ENCODE assay signal across 2 cellular contexts in genomic region chr5:169917425-169917824, GRCh38.
A peak's percentile ranks its signal among the peaks of the same experiment; 100 is the strongest.
TF ChIP-seq lines count a peak whose summit lies in the region.

No MANE protein-coding gene starts in this region.

TF ChIP-seq in A549, 52 proteins besides CTCF, POLR2A, EP300 and RAD21:
- TF ChIP-seq CEBPB (IDR thresholded peaks at IDR 0.05) (peak; percentile 71 to 74; a peak in 3 of 4 replicates), MAFK (IDR thresholded peaks at IDR 0.05; ENCODE audit: partially characterized antibody) (peak; percentile 16), PHF8 (IDR thresholded peaks at IDR 0.05; ENCODE audit: borderline replicate concordance, low read depth) (no peak)

TF ChIP-seq in HepG2, 621 proteins besides CTCF, POLR2A, EP300 and RAD21:
- no peak for TF ChIP-seq ZNF547 (CRISPR knock-in tag; IDR thresholded peaks at IDR 0.05)
- no peak for TF ChIP-seq GFI1 (CRISPR knock-in tag; IDR thresholded peaks at IDR 0.05; ENCODE audit: borderline replicate concordance)
- TF ChIP-seq FOXC1 (CRISPR knock-in tag; IDR thresholded peaks at IDR 0.05; ENCODE audit: borderline replicate concordance) = no peak
- no peak for TF ChIP-seq CENPT (CRISPR knock-in tag; IDR thresholded peaks at IDR 0.05; ENCODE audit: low read depth)
- peak; percentile 28; the same call in 1 of the 2 replicates for TF ChIP-seq MAFF (IDR thresholded peaks at IDR 0.05; ENCODE audit: low read depth, low read length)
- TF ChIP-seq CEBPB (IDR thresholded peaks at IDR 0.05; ENCODE audit: borderline replicate concordance, low read depth, low read length) = peak; percentile 72; the same call in 1 of the 2 replicates
- no peak for TF ChIP-seq ZNF530 (CRISPR knock-in tag; IDR thresholded peaks at IDR 0.05; ENCODE audit: low read depth)
- TF ChIP-seq MAFK (conservative IDR thresholded peaks at IDR 0.05 in 1 of 2, IDR thresholded peaks at IDR 0.05 in 1 of 2; ENCODE audit: low read length in 2 of 2) = peak in 1 of 2 experiments; percentile 42; a peak in 3 of 4 replicates
- no peak for TF ChIP-seq ZNF317 (CRISPR knock-in tag; IDR thresholded peaks at IDR 0.05)
- no peak for TF ChIP-seq ZNF484 (CRISPR knock-in tag; IDR thresholded peaks at IDR 0.05; ENCODE audit: borderline replicate concordance, low read depth)
- TF ChIP-seq SP4 (CRISPR knock-in tag; IDR thresholded peaks at IDR 0.05) = no peak
- no peak for TF ChIP-seq PPARG (CRISPR knock-in tag; conservative IDR thresholded peaks at IDR 0.05)
- TF ChIP-seq RCOR2 (CRISPR knock-in tag; IDR thresholded peaks at IDR 0.05) = no peak
